Comparison of ENCODE assay signal across 1 cellular context in genomic region chr13:106636492-106636891, GRCh38.
TF ChIP-seq lines count a peak whose summit lies in the region.

No MANE protein-coding gene starts in this region.

TF ChIP-seq in H1, 55 proteins besides CTCF, POLR2A, EP300 and RAD21 (continued from another document):
- TF ChIP-seq SAP30 (IDR thresholded peaks at IDR 0.05; ENCODE audit: insufficient read depth, insufficient replicate concordance, low read length) (no peak), USF2 (IDR thresholded peaks at IDR 0.05; ENCODE audit: low read length) (no peak)
